24 cellular contexts compared by ENCODE assay signal in the genomic region with DNA sequence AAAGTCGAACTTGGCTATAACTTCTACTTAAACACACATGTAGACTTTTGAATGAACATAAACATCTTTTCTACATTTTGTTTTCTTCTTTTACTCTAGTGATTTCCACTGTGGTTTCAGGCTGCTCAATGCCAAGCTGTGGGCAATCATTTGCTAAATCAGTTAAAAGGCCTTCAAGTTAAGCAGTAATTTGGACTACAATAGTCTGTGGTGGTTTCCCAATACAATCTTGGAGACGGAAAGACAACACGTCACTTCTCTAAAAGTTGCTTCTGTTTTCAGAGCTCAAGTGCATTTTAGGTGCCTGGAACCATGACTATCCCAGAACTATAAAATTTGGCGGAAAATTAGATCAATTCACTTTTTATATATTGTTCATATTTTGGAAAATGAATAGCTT.
DNase-seq lines count a peak whose midpoint lies in the region; ATAC-seq and TF ChIP-seq lines count a peak whose summit lies in the region.
"Had no signal": no experiment of that assay in that cellular context is flagged by ENCODE, and none has a peak within 500 bp of the region (broad histone marks: within the 10 kb centered on the region; RNA-seq: fewer than 3 reads in every experiment).

No MANE protein-coding gene starts in this region.

- no peak overlapping the region for H2BK12ac ChIP-seq in mesenchymal stem cell (ENCODE audit: low read length in 2 of 2)

- H3K27ac ChIP-seq in tibial nerve: peak overlapping the region in 2 of 4 donors; percentile 9 to 33
- no peak overlapping the region for H3K27ac ChIP-seq in esophagus muscularis mucosa (replicated peaks in 1 of 4)
- no peak overlapping the region for H3K27ac ChIP-seq in mesenchymal stem cell (ENCODE audit: low read length, poor library complexity, severe bottlenecking)
- H3K27ac ChIP-seq: KMS-11, parathyroid adenoma, VCaP had no signal

- no peaks in the 10 kb centered on the region for H3K79me1 ChIP-seq in mesenchymal stem cell (replicated peaks; ENCODE audit: low read length, poor library complexity, severe bottlenecking)

- peaks cover 0 to 18% (median 3%) of the 10 kb centered on the region in 4 donors for H3K4me1 ChIP-seq in tibial nerve
- H3K4me1 ChIP-seq in esophagus muscularis mucosa: peaks cover 0 to 5% (median 0%) of the 10 kb centered on the region in 4 donors
- H3K4me1 ChIP-seq in mesenchymal stem cell (ENCODE audit: control insufficient read depth, insufficient read depth, low read depth, low read length): no peaks in the 10 kb centered on the region
- H3K4me1 ChIP-seq: parathyroid adenoma had no signal

- no peaks in the 10 kb centered on the region for H3K36me3 Mint-ChIP-seq in T-helper 17 cell (ENCODE audit: low read depth)
- H3K36me3 Mint-ChIP-seq: natural killer cell treated with Interleukin-12 subunit alpha and Interleukin-12 subunit beta and Interleukin-15 and Interleukin-18, amount 100 ng/mL, for 72 hours had no signal

- H3K27me3 ChIP-seq in tibial nerve (no peaks in the 10 kb centered on the region), esophagus muscularis mucosa (no peaks in the 10 kb centered on the region), mesenchymal stem cell (ENCODE audit: control insufficient read depth in 1 of 2, insufficient read depth in 1 of 2, low read length in 2 of 2) (no peaks in the 10 kb centered on the region)

- no peak for TF ChIP-seq POLR2A in tibial nerve (IDR thresholded peaks at IDR 0.05)
- no peak for TF ChIP-seq POLR2A in esophagus muscularis mucosa (IDR thresholded peaks at IDR 0.05; ENCODE audit: low read depth)

- ATAC-seq in GM18861 (IDR thresholded peaks at IDR 0.05; ENCODE audit: unreplicated experiment) (peak; percentile 75), T-helper 17 cell (no peak)
- ATAC-seq: natural killer cell treated with Interleukin-12 subunit alpha and Interleukin-12 subunit beta and Interleukin-15 and Interleukin-18, amount 100 ng/mL, for 72 hours; stimulated activated naive CD8-positive, alpha-beta T cell treated with anti-CD3 and anti-CD28 coated beads, Interleukin-15, Interleukin-2, amounts not matched to agents 100 U/mL and 50 U/mL, for 24 hours had no signal

- peaks cover 16% of the 10 kb centered on the region for H3K27me3 Mint-ChIP-seq in T-helper 17 cell

- TF ChIP-seq EP300 in tibial nerve (IDR thresholded peaks at IDR 0.05) (peak in 1 of 2 donors; percentile 24), esophagus muscularis mucosa (IDR thresholded peaks at IDR 0.05) (no peak)

- H2AK5ac ChIP-seq in mesenchymal stem cell (ENCODE audit: low read length, severe bottlenecking): no peak overlapping the region

- H3K14ac ChIP-seq in mesenchymal stem cell (ENCODE audit: low read length in 2 of 2): no peak overlapping the region

- H2AFZ ChIP-seq in mesenchymal stem cell (ENCODE audit: low read depth, low read length): no peak overlapping the region
- H2AFZ ChIP-seq: parathyroid adenoma had no signal

- no peak overlapping the region for H4K8ac ChIP-seq in mesenchymal stem cell (ENCODE audit: low read length)

- no peak overlapping the region for H3K4ac ChIP-seq in mesenchymal stem cell (ENCODE audit: low read depth in 1 of 2, low read length in 2 of 2)

- H3K36me3 ChIP-seq in tibial nerve (no peaks in the 10 kb centered on the region), esophagus muscularis mucosa (no peaks in the 10 kb centered on the region), mesenchymal stem cell (ENCODE audit: control insufficient read depth in 1 of 2, insufficient read depth in 2 of 2, low read depth in 1 of 2, low read length in 2 of 2) (no peaks in the 10 kb centered on the region)

- no peak overlapping the region for H3K27ac Mint-ChIP-seq in T-helper 17 cell
- H3K27ac Mint-ChIP-seq: natural killer cell treated with Interleukin-12 subunit alpha and Interleukin-12 subunit beta and Interleukin-15 and Interleukin-18, amount 100 ng/mL, for 72 hours; T-helper 1 cell treated with Interleukin-12 subunit alpha and Interleukin-12 subunit beta and Interleukin-4 antibody, amounts not matched to agents 30 μg/mL and 1 μg/mL, for 36 hours had no signal

- H3K9me3 ChIP-seq in tibial nerve: no peaks in the 10 kb centered on the region
- H3K9me3 ChIP-seq in T-helper 17 cell (ENCODE audit: control insufficient read depth, low read length, poor library complexity, severe bottlenecking): no peaks in the 10 kb centered on the region
- no peaks in the 10 kb centered on the region for H3K9me3 ChIP-seq in esophagus muscularis mucosa
- H3K9me3 ChIP-seq in mesenchymal stem cell (ENCODE audit: control insufficient read depth, low read length): no peaks in the 10 kb centered on the region

- intact Hi-C loops in esophagus muscularis mucosa (cut with DNase I): no loop called here

- no peak overlapping the region for H2BK5ac ChIP-seq in mesenchymal stem cell (ENCODE audit: low read depth, low read length, poor library complexity, severe bottlenecking)

- no peak overlapping the region for H3K18ac ChIP-seq in mesenchymal stem cell (ENCODE audit: low read depth in 1 of 2, low read length in 2 of 2)

- H3K4me1 Mint-ChIP-seq in T-helper 17 cell: no peaks in the 10 kb centered on the region

- H3K23ac ChIP-seq in mesenchymal stem cell (ENCODE audit: low read length in 2 of 2): no peak overlapping the region

- H2BK15ac ChIP-seq in mesenchymal stem cell (ENCODE audit: low read depth, poor library complexity, severe bottlenecking): no peak overlapping the region

- H3K9ac ChIP-seq in mesenchymal stem cell (ENCODE audit: low read length): no peak overlapping the region
- H3K9ac ChIP-seq: KMS-11, parathyroid adenoma had no signal

- no peak overlapping the region for H3K4me3 Mint-ChIP-seq in T-helper 17 cell
- H3K4me3 Mint-ChIP-seq: natural killer cell treated with Interleukin-12 subunit alpha and Interleukin-12 subunit beta and Interleukin-15 and Interleukin-18, amount 100 ng/mL, for 72 hours; T-helper 1 cell treated with Interleukin-12 subunit alpha and Interleukin-12 subunit beta and Interleukin-4 antibody, amounts not matched to agents 30 μg/mL and 1 μg/mL, for 36 hours had no signal

- DNase-seq in NOMO-1 (lab: John Stamatoyannopoulos, UW; ENCODE audit: unreplicated experiment in 2 of 2) (peak; percentile 72 to 91), epithelial cell of proximal tubule (ENCODE audit: low read depth) (peak; percentile 59), pons (ENCODE audit: low spot score) (peak; percentile 67), tibial nerve (ENCODE audit: low spot score in 2 of 2) (no peak), T-helper 17 cell (no peak), esophagus muscularis mucosa (ENCODE audit: extremely low spot score) (no peak), mesenchymal stem cell (no peak)
- DNase-seq: activated CD4-positive, alpha-beta T cell treated with anti-CD3 and anti-CD28 coated beads, Interleukin-2, amount 50 U/mL, for 4 hours; activated CD8-positive, alpha-beta memory T cell treated with anti-CD3 and anti-CD28 coated beads, Interleukin-2, amount 50 U/mL, for 48 hours; activated effector memory CD4-positive, alpha-beta T cell treated with anti-CD3 and anti-CD28 coated beads, Interleukin-2, amount 50 U/mL, for 16 hours; cortex of kidney; DND-41; foreskin fibroblast; HCEC 1CT; hippocampal formation; NCI-H524; SHP77 treated with DMSO at 0.1 percent for 48 hours; stimulated activated naive CD8-positive, alpha-beta T cell treated with anti-CD3 and anti-CD28 coated beads, Interleukin-15, Interleukin-2, amounts not matched to agents 100 U/mL and 50 U/mL, for 24 hours had no signal

- no peak overlapping the region for H3K4me2 ChIP-seq in mesenchymal stem cell (ENCODE audit: low read length, poor library complexity, severe bottlenecking)
- H3K4me2 ChIP-seq: KMS-11 had no signal

- H2BK120ac ChIP-seq in mesenchymal stem cell (ENCODE audit: low read depth, low read length): no peak overlapping the region

- H4K91ac ChIP-seq in mesenchymal stem cell (ENCODE audit: low read length): no peak overlapping the region

- H3K4me3 ChIP-seq in epithelial cell of proximal tubule (ENCODE audit: low read depth, low read length): no peak overlapping the region
- H3K4me3 ChIP-seq in tibial nerve: no peak overlapping the region
- H3K4me3 ChIP-seq in esophagus muscularis mucosa: no peak overlapping the region
- H3K4me3 ChIP-seq in mesenchymal stem cell (ENCODE audit: insufficient read depth in 1 of 2, low read depth in 1 of 2, low read length in 2 of 2): no peak overlapping the region

- TF ChIP-seq CTCF in epithelial cell of proximal tubule (conservative IDR thresholded peaks at IDR 0.05; ENCODE audit: low read depth, low read length) (no peak), tibial nerve (IDR thresholded peaks at IDR 0.05) (no peak), esophagus muscularis mucosa (IDR thresholded peaks at IDR 0.05) (no peak)

- 75 to 76% methylated on average over 4 of the region's 4 CpGs for WGBS in tibial nerve, 2 donors
- 87% methylated on average over 4 of the region's 4 CpGs for WGBS in esophagus muscularis mucosa
- 86% methylated on average over 3 of the region's 4 CpGs for WGBS in mesenchymal stem cell

Comparison
In these comparisons a context has a peak if more than half of its experiments do, and no peak if none do; other contexts are left out.
1. DNase-seq: peak in NOMO-1 (2 of 2), epithelial cell of proximal tubule (single experiment) and pons (single experiment); none in tibial nerve (0 of 2), T-helper 17 cell (0 of 3), esophagus muscularis mucosa (single experiment) and mesenchymal stem cell (single experiment).